In genomic region chr11:15258433-15259350, GRCh38 we compare ENCODE assay signal across 9 cellular contexts.
DNase-seq lines count a peak whose midpoint lies in the region; ATAC-seq and TF ChIP-seq lines count a peak whose summit lies in the region.
"Had no signal": no experiment of that assay in that cellular context is flagged by ENCODE, and none has a peak within 500 bp of the region (broad histone marks: within the 10 kb centered on the region; RNA-seq: fewer than 3 reads in every experiment).

No MANE protein-coding gene starts in this region.

- H3K27ac Mint-ChIP-seq in brain, result peak overlapping the region in 2 of 5 experiments; percentile 2 to 52
- H3K27ac Mint-ChIP-seq: B cell had no signal

- no peaks in the 10 kb centered on the region for H3K79me2 ChIP-seq in SK-N-SH (ENCODE audit: insufficient read depth)
- H3K79me2 ChIP-seq in neural cell (replicated peaks; ENCODE audit: insufficient read depth, low read length), result no peaks in the 10 kb centered on the region

- ATAC-seq in SK-N-SH treated with all-trans-retinoic acid at 6 μM for 48 hours, result no peak
- no peak for ATAC-seq in GM18520 (IDR thresholded peaks at IDR 0.05; ENCODE audit: unreplicated experiment)

- TF ChIP-seq CTCF in SK-N-SH (IDR thresholded peaks at IDR 0.05) (no peak), brain (conservative IDR thresholded peaks at IDR 0.05) (peak; percentile 47 to 48), neural cell (IDR thresholded peaks at IDR 0.05; ENCODE audit: poor library complexity, severe bottlenecking) (peak; percentile 39), sigmoid colon (IDR thresholded peaks at IDR 0.05) (no peak), lower leg skin (IDR thresholded peaks at IDR 0.05) (no peak)

- CTCF ChIA-PET in SK-N-SH (lab: Yijun Ruan, JAX), result interaction anchor here (0.8 to 1.1 kb wide), 4 partner anchors 10 to 153 kb away, joined by 3 read pairs; no protein-coding TSS in a partner anchor

- POLR2A ChIA-PET in SK-N-SH (lab: Yijun Ruan, JAX), result no interaction called here

- no peak for TF ChIP-seq EP300 in SK-N-SH (IDR thresholded peaks at IDR 0.05; ENCODE audit: borderline replicate concordance in 1 of 2, low read depth in 1 of 2, low read length in 1 of 2)
- no peak for TF ChIP-seq EP300 in neural cell (conservative IDR thresholded peaks at IDR 0.05; ENCODE audit: poor library complexity, severe bottlenecking)
- TF ChIP-seq EP300 in sigmoid colon (IDR thresholded peaks at IDR 0.05), result no peak

- no peak overlapping the region for H3K27ac ChIP-seq in SK-N-SH (ENCODE audit: low read depth in 2 of 2, low read length in 1 of 2)
- no peak overlapping the region for H3K27ac ChIP-seq in neural cell (ENCODE audit: low read length)
- no peak overlapping the region for H3K27ac ChIP-seq in sigmoid colon

- intact Hi-C loops in sigmoid colon (cut with DNase I), result no loop called here
- intact Hi-C loops in lower leg skin (cut with DNase I; ENCODE audit: low total_unique reads), result no loop called here

- no peaks in the 10 kb centered on the region for H3K36me3 ChIP-seq in SK-N-SH (replicated peaks in 1 of 2; ENCODE audit: control insufficient read depth in 1 of 2, insufficient read depth in 2 of 2, low read length in 1 of 2)
- H3K36me3 ChIP-seq in neural cell (ENCODE audit: insufficient read depth, low read length), result no peaks in the 10 kb centered on the region
- H3K36me3 ChIP-seq in sigmoid colon, result no peaks in the 10 kb centered on the region

- 24% methylated on average over 3 of the region's 3 CpGs for WGBS in SK-N-SH (ENCODE audit: low lambda C conversion rate)
- 16 to 60% methylated on average over 3 of the region's 3 CpGs for WGBS in sigmoid colon, 2 donors
- WGBS in lower leg skin, 2 donors, result 22 to 32% methylated on average over 3 of the region's 3 CpGs

- no peaks in the 10 kb centered on the region for H3K27me3 ChIP-seq in SK-N-SH (ENCODE audit: insufficient read depth)
- H3K27me3 ChIP-seq in neural cell (ENCODE audit: insufficient read depth, low read depth, low read length), result no peaks in the 10 kb centered on the region
- H3K27me3 ChIP-seq in sigmoid colon, result no peaks in the 10 kb centered on the region

- no peaks in the 10 kb centered on the region; a peak in 1 of 4 replicates for H3K4me1 ChIP-seq in SK-N-SH (ENCODE audit: control insufficient read depth in 1 of 2, insufficient read depth in 2 of 2, low read depth in 1 of 2, low read length in 1 of 2)
- H3K4me1 ChIP-seq in sigmoid colon, result no peaks in the 10 kb centered on the region

- H3K36me3 Mint-ChIP-seq in brain, result no peaks in the 10 kb centered on the region

- H3F3A ChIP-seq in SK-N-SH (replicated peaks; ENCODE audit: insufficient read depth) (no peaks in the 10 kb centered on the region), neural cell (ENCODE audit: insufficient read depth, low read length, poor library complexity, severe bottlenecking) (no peaks in the 10 kb centered on the region)

- no peak overlapping the region for H3K4me3 Mint-ChIP-seq in brain
- H3K4me3 Mint-ChIP-seq: B cell had no signal

- TF ChIP-seq POLR2A in sigmoid colon (IDR thresholded peaks at IDR 0.05) (no peak), lower leg skin (IDR thresholded peaks at IDR 0.05) (no peak)

- H3K9ac ChIP-seq in SK-N-SH, result no peak overlapping the region
- H3K9ac ChIP-seq in neural cell (ENCODE audit: low read length), result no peak overlapping the region

- H3K4me2 ChIP-seq in SK-N-SH (no peak overlapping the region), neural cell (ENCODE audit: low read length) (no peak overlapping the region)

- peaks cover 0 to 8% (median 3%) of the 10 kb centered on the region in 5 experiments for H3K9me3 Mint-ChIP-seq in brain

- H3K9me3 ChIP-seq in SK-N-SH (no peaks in the 10 kb centered on the region), neural cell (ENCODE audit: low read length) (no peaks in the 10 kb centered on the region), sigmoid colon (no peaks in the 10 kb centered on the region)

- H3K4me3 ChIP-seq in SK-N-SH (ENCODE audit: low read depth in 2 of 2, low read length in 1 of 2) (no peak overlapping the region), neural cell (ENCODE audit: low read length) (no peak overlapping the region), sigmoid colon (no peak overlapping the region), lower leg skin (ENCODE audit: low read depth, poor library complexity, severe bottlenecking) (no peak overlapping the region)

- H2AFZ ChIP-seq in SK-N-SH (ENCODE audit: low read depth) (no peak overlapping the region), neural cell (ENCODE audit: low read depth, low read length) (no peak overlapping the region)

- H4K20me1 ChIP-seq in SK-N-SH (ENCODE audit: insufficient read depth) (no peaks in the 10 kb centered on the region), neural cell (ENCODE audit: insufficient read depth) (no peaks in the 10 kb centered on the region)

- H3K9me2 ChIP-seq in SK-N-SH (no peaks in the 10 kb centered on the region), neural cell (ENCODE audit: insufficient read depth, low read length) (no peaks in the 10 kb centered on the region)

- H3K4me1 Mint-ChIP-seq in brain, result peaks cover 18% of the 10 kb centered on the region
- H3K4me1 Mint-ChIP-seq: B cell had no signal

- TF ChIP-seq RAD21 in SK-N-SH (IDR thresholded peaks at IDR 0.05; ENCODE audit: low read length) (peak; percentile 23; the same call in 1 of the 2 replicates), neural cell (conservative IDR thresholded peaks at IDR 0.05) (no peak)

- no peaks in the 10 kb centered on the region for H3K27me3 Mint-ChIP-seq in brain

- DNase-seq in SK-N-SH, result no peak
- peak; percentile 23 for DNase-seq in NCI-H1048 (lab: John Stamatoyannopoulos, UW)
- no peak for DNase-seq in sigmoid colon
- DNase-seq in lower leg skin (ENCODE audit: low spot score in 2 of 2), result no peak

TF ChIP-seq in SK-N-SH, 30 proteins besides CTCF, POLR2A, EP300 and RAD21 (continues in another document):
- TF ChIP-seq RCOR1 (IDR thresholded peaks at IDR 0.05; ENCODE audit: low read length) (no peak), ZBTB33 (IDR thresholded peaks at IDR 0.05; ENCODE audit: borderline replicate concordance, low read depth) (no peak), FOSL2 (IDR thresholded peaks at IDR 0.05; ENCODE audit: borderline replicate concordance, low read depth) (no peak), FOXJ3 (CRISPR knock-in tag; IDR thresholded peaks at IDR 0.05) (no peak), RXRA (IDR thresholded peaks at IDR 0.05; ENCODE audit: borderline replicate concordance, low read depth) (no peak)

TF ChIP-seq in SK-N-SH treated with all-trans-retinoic acid at 6 μM for 48 hours, 23 proteins besides CTCF, POLR2A, EP300 and RAD21:
- no peak for TF ChIP-seq ESRRG (CRISPR knock-in tag; IDR thresholded peaks at IDR 0.05)
- no peak for TF ChIP-seq ARNTL (CRISPR knock-in tag; IDR thresholded peaks at IDR 0.05; ENCODE audit: borderline replicate concordance, low read depth)

TF ChIP-seq in neural cell, 6 proteins besides CTCF, POLR2A, EP300 and RAD21:
- TF ChIP-seq SMC3 (conservative IDR thresholded peaks at IDR 0.05; ENCODE audit: poor library complexity) (peak; percentile 35), REST (IDR thresholded peaks at IDR 0.05; ENCODE audit: borderline replicate concordance) (no peak)

Comparison
In these comparisons a context has a peak if more than half of its experiments do, and no peak if none do; other contexts are left out.
1. CTCF ChIP-seq: peak in brain (2 of 2) and neural cell (single experiment); none in SK-N-SH (single experiment), sigmoid colon (0 of 4) and lower leg skin (0 of 3).